17 cellular contexts compared by ENCODE assay signal in the genomic region with DNA sequence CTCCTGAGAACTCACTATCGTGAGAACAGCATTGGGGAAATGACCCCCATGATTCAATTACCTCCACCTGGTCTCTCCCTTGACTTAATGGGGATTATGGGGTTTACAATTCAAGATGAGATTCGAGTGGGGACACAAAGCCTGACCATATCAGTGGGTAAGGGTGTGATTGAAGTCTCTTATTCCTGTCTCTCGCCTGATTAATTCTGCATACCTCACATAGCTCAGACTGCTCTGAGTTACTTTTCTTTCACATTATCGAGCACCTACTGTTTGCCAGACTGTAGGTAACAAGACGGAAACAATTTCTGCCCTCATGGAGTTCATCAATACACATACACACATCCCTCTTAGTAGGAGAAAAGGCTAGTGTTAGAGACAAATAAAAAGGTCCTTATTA. TPM values are rescaled to one million over a fixed set of nuclear protein-coding genes. Genes with fewer than 3 reads are reported as not detected.
DNase-seq lines count a peak whose midpoint lies in the region; ATAC-seq, FAIRE-seq and TF ChIP-seq lines count a peak whose summit lies in the region.
"Had no signal": no experiment of that assay in that cellular context is flagged by ENCODE, and none has a peak within 500 bp of the region (broad histone marks: within the 10 kb centered on the region; RNA-seq: fewer than 3 reads in every experiment).

No MANE protein-coding gene starts in this region.

- H3K4me1 Mint-ChIP-seq in WTC11 (peaks cover 12% of the 10 kb centered on the region), memory B cell (peaks cover 2% of the 10 kb centered on the region)

- H3K9me3 Mint-ChIP-seq in WTC11 (no peaks in the 10 kb centered on the region), memory B cell (no peaks in the 10 kb centered on the region)
- H3K9me3 Mint-ChIP-seq: CD4-positive, alpha-beta memory T cell had no signal

- CTCF ChIA-PET in WTC11 (lab: Charles Lee) = no interaction called here

- peaks cover 5% of the 10 kb centered on the region for H3K79me2 ChIP-seq in parathyroid adenoma

- POLR2A ChIA-PET in WTC11 (lab: Charles Lee) = no interaction called here

- H3K4me3 Mint-ChIP-seq in WTC11 (no peak overlapping the region), memory B cell (no peak overlapping the region)
- H3K4me3 Mint-ChIP-seq: CD4-positive, alpha-beta memory T cell had no signal

- H3K36me3 Mint-ChIP-seq in WTC11 = peaks cover 4% of the 10 kb centered on the region; the same call in 1 of the 2 replicates
- H3K36me3 Mint-ChIP-seq in memory B cell = no peaks in the 10 kb centered on the region

- no peak overlapping the region for H2AFZ ChIP-seq in parathyroid adenoma

- no peak for DNase-seq in H54 (ENCODE audit: insufficient read length, low spot score)
- no peak for DNase-seq in WTC11 (ENCODE audit: low spot score)
- DNase-seq in memory B cell (ENCODE audit: low spot score in 2 of 2) = no peak
- DNase-seq in stimulated activated CD4-positive, alpha-beta T cell treated with anti-CD3 and anti-CD28 coated beads, Interleukin-4, amount 100 ng/mL, for 24 hours = no peak
- DNase-seq: C1 segment of cervical spinal cord; Calu3; CD4-positive, alpha-beta memory T cell; COR-L47; DMS153; DND-41; GOT3; H7; HCEC 1CT had no signal

- no peaks in the 10 kb centered on the region for H3K9me3 ChIP-seq in parathyroid adenoma (ENCODE audit: control insufficient read depth, low read length)

- ATAC-seq in WTC11 = peak; percentile 51; the same call in 1 of the 2 replicates
- no peak for ATAC-seq in memory B cell (ENCODE audit: low read depth)
- ATAC-seq in HG03095 (IDR thresholded peaks at IDR 0.05; ENCODE audit: unreplicated experiment) = no peak

- no peaks in the 10 kb centered on the region for H3K36me3 ChIP-seq in parathyroid adenoma (ENCODE audit: control insufficient read depth, insufficient read depth, low read length)

- no peak for TF ChIP-seq CTCF in WTC11 (IDR thresholded peaks at IDR 0.05)
- no peak for TF ChIP-seq CTCF in parathyroid adenoma (IDR thresholded peaks at IDR 0.05)

- TF ChIP-seq POLR2A in H54 (IDR thresholded peaks at IDR 0.05; ENCODE audit: low read depth, low read length) = no peak

- peaks cover 31% of the 10 kb centered on the region for H3K4me1 ChIP-seq in parathyroid adenoma

- peak overlapping the region; percentile 36 for H3K27ac ChIP-seq in parathyroid adenoma

- H3K27me3 Mint-ChIP-seq in WTC11 (ENCODE audit: low read depth) (no peaks in the 10 kb centered on the region), memory B cell (no peaks in the 10 kb centered on the region)
- H3K27me3 Mint-ChIP-seq: CD4-positive, alpha-beta memory T cell had no signal

- FAIRE-seq in H54 (lab: Jason Lieb, UNC) = peak; percentile 15
- FAIRE-seq: G401.6, GM12892 had no signal

- H3K27ac Mint-ChIP-seq in WTC11 (no peak overlapping the region), memory B cell (peak overlapping the region; percentile 63)

- no peak overlapping the region for H3K4me3 ChIP-seq in parathyroid adenoma (ENCODE audit: low read depth, low read length)

- H3K9ac ChIP-seq in parathyroid adenoma = no peak overlapping the region

- H3K27me3 ChIP-seq in parathyroid adenoma (ENCODE audit: control insufficient read depth, insufficient read depth, low read length) = no peaks in the 10 kb centered on the region

- no peak overlapping the region for H3K4me2 ChIP-seq in parathyroid adenoma (ENCODE audit: low read length)

TF ChIP-seq in WTC11, 78 proteins besides CTCF, POLR2A, EP300 and RAD21:
- TF ChIP-seq FOXK1 (CRISPR knock-in tag; IDR thresholded peaks at IDR 0.05) = no peak
- TF ChIP-seq CBFB (CRISPR knock-in tag; IDR thresholded peaks at IDR 0.05; ENCODE audit: low read depth) = no peak
- TF ChIP-seq SOX15 (CRISPR knock-in tag; IDR thresholded peaks at IDR 0.05) = no peak
- no peak for TF ChIP-seq ZNF423 (CRISPR knock-in tag; IDR thresholded peaks at IDR 0.05)
- TF ChIP-seq EMX1 (CRISPR knock-in tag; IDR thresholded peaks at IDR 0.05) = no peak
- no peak for TF ChIP-seq TP53 (CRISPR knock-in tag; IDR thresholded peaks at IDR 0.05)
- no peak for TF ChIP-seq RORB (CRISPR knock-in tag; IDR thresholded peaks at IDR 0.05)

RNA-seq across cellular contexts. Expression of gene CISD1, which starts 25.0 kb away (rescaled TPM):
- 46.6 to 53.8 TPM (median 48.3 TPM) in 3 replicates for total RNA-seq in WTC11 (2021)

RNA-seq across cellular contexts. Expression of gene IPMK, which starts 26.3 kb away (rescaled TPM):
- total RNA-seq in WTC11 (2021) = 9.7 to 10.9 TPM (median 9.9 TPM) in 3 replicates

RNA-seq across cellular contexts. Expression of gene UBE2D1, which starts 40.8 kb away (rescaled TPM):
- 23.7 to 24.6 TPM (median 23.8 TPM) in 3 replicates for total RNA-seq in WTC11 (2021)
